16 cellular contexts compared by ENCODE assay signal in the genomic region with DNA sequence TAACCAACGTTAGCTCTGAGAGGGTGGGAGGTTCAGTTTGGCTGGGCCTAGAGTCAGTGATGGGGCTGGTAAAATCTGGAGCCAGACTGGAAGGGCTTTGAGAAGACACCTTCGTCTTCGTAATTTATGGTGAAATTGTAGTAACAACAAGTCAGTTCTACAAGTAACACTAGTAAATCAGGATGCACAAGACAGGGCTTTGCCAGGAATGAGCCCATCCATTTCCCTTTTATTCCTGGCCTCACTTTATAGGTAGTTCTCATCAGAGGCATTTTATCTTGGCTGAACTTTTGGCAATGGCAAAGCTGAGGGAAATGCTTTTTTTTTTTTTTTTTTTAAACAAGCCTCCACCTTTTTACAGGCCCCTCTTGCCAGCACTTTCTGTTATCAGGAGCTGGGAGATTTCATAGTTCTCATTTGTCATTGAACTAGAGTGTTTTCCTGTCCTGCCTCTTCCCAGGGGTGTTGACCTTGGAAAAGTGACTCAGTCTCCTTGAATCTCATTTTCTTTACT.
DNase-seq lines count a peak whose midpoint lies in the region; ATAC-seq and TF ChIP-seq lines count a peak whose summit lies in the region.
"Had no signal": no experiment of that assay in that cellular context is flagged by ENCODE, and none has a peak within 500 bp of the region (broad histone marks: within the 10 kb centered on the region; RNA-seq: fewer than 3 reads in every experiment).

No MANE protein-coding gene starts in this region.

- peaks cover 0 to 2% (median 1%) of the 10 kb centered on the region in 3 donors for H3K27me3 Mint-ChIP-seq in immature natural killer cell (ENCODE audit: low read depth in 3 of 3)
- H3K27me3 Mint-ChIP-seq: activated CD4-positive, alpha-beta T cell treated with anti-CD3 and anti-CD28 coated beads, Interleukin-2, amount 10 ng/mL, durations not matched to agents 7 days and 5 days had no signal

- no peaks in the 10 kb centered on the region for H3K4me1 Mint-ChIP-seq in immature natural killer cell
- H3K4me1 Mint-ChIP-seq: activated CD4-positive, alpha-beta T cell treated with anti-CD3 and anti-CD28 coated beads, Interleukin-2, amount 10 ng/mL, durations not matched to agents 7 days and 5 days had no signal

- H3K9me3 ChIP-seq in heart left ventricle (no peaks in the 10 kb centered on the region), mucosa of rectum (ENCODE audit: control insufficient read depth in 2 of 2, low read length in 2 of 2) (no peaks in the 10 kb centered on the region), transverse colon (no peaks in the 10 kb centered on the region)

- no peaks in the 10 kb centered on the region for H3K36me3 Mint-ChIP-seq in immature natural killer cell

- no peak for TF ChIP-seq EP300 in transverse colon (IDR thresholded peaks at IDR 0.05; ENCODE audit: low read depth)

- H3K9me3 Mint-ChIP-seq in immature natural killer cell = peaks cover 0 to 1% (median 0%) of the 10 kb centered on the region in 6 donors
- H3K9me3 Mint-ChIP-seq: activated CD4-positive, alpha-beta T cell treated with anti-CD3 and anti-CD28 coated beads, Interleukin-2, amount 10 ng/mL, durations not matched to agents 7 days and 5 days had no signal

- 32 to 49% (median 40%) methylated on average over 3 of the region's 3 CpGs for WGBS in heart left ventricle, 4 donors
- WGBS in transverse colon (ENCODE audit: low coverage in 1 of 2), 2 donors = 24 to 34% methylated on average over 3 of the region's 3 CpGs

- peak; percentile 68 for DNase-seq in amniotic epithelial cell (ENCODE audit: low read depth)
- peak in 3 of 5 donors; percentile 21 to 57 (median 27) for DNase-seq in heart left ventricle
- DNase-seq in transverse colon = no peak
- no peak for DNase-seq in 8988T
- no peak for DNase-seq in NCI-H1048 (lab: John Stamatoyannopoulos, UW)
- DNase-seq in immature natural killer cell = no peak
- DNase-seq: activated CD4-positive, alpha-beta T cell treated with anti-CD3 and anti-CD28 coated beads, Interleukin-2, amount 10 ng/mL, durations not matched to agents 7 days and 5 days; activated naive CD4-positive, alpha-beta T cell treated with anti-CD3 and anti-CD28 coated beads, Interleukin-2, amount 50 U/mL, for 16 hours; activated T-cell treated with anti-CD3 and anti-CD28 coated beads for 4 hours; foreskin keratinocyte; NCI-H146; NCI-H510A treated with DMSO at 0.1 percent for 48 hours; occipital lobe; OCI-M1; stimulated activated CD4-positive, alpha-beta T cell treated with anti-CD3 and anti-CD28 coated beads, Interleukin-15, amount 100 ng/mL, for 24 hours had no signal

- H3K27me3 ChIP-seq in heart left ventricle (no peaks in the 10 kb centered on the region), mucosa of rectum (ENCODE audit: control insufficient read depth in 2 of 2, insufficient read depth in 2 of 2, low read length in 2 of 2) (no peaks in the 10 kb centered on the region), transverse colon (no peaks in the 10 kb centered on the region)
- H3K27me3 ChIP-seq: foreskin keratinocyte had no signal

- H3K4me1 ChIP-seq in heart left ventricle (peaks cover 0 to 20% (median 11%) of the 10 kb centered on the region in 12 donors), mucosa of rectum (ENCODE audit: control insufficient read depth in 2 of 2, insufficient read depth in 2 of 2, low read length in 2 of 2) (peaks cover 20 to 64% of the 10 kb centered on the region in 2 donors), transverse colon (peaks cover 4 to 59% (median 39%) of the 10 kb centered on the region in 4 donors)
- H3K4me1 ChIP-seq: foreskin keratinocyte had no signal

- H3K4me3 ChIP-seq in heart left ventricle (no peak overlapping the region), mucosa of rectum (ENCODE audit: low read length in 2 of 2) (no peak overlapping the region), transverse colon (no peak overlapping the region)

- peak overlapping the region in 1 of 2 donors; percentile 8 for H3K9ac ChIP-seq in mucosa of rectum (ENCODE audit: low read depth in 1 of 2, low read length in 2 of 2)

- in situ Hi-C loops in transverse colon (cut with MboI; ENCODE audit: low pct_ligation_motif_present in 1 of 4, low pct_unique_long_range_greater_than_20kb in 1 of 4, low sequenced_read_pairs in 3 of 4) = no loop called here

- no peak overlapping the region for H3K27ac Mint-ChIP-seq in immature natural killer cell
- H3K27ac Mint-ChIP-seq: activated CD4-positive, alpha-beta T cell treated with anti-CD3 and anti-CD28 coated beads, Interleukin-2, amount 10 ng/mL, durations not matched to agents 7 days and 5 days had no signal

- H3K27ac ChIP-seq in heart left ventricle = peak overlapping the region; percentile 35 to 71 (median 65)
- peak overlapping the region; percentile 85 to 87 for H3K27ac ChIP-seq in mucosa of rectum (ENCODE audit: low read depth in 2 of 2, low read length in 2 of 2)
- peak overlapping the region; percentile 69 to 79 (median 74) for H3K27ac ChIP-seq in transverse colon
- H3K27ac ChIP-seq: foreskin keratinocyte had no signal

- intact Hi-C loops in heart left ventricle (cut with DNase I) = loop anchor here in 5 of 10 donors (2.0 to 10.0 kb wide), 4 partner anchors 37 to 108 kb away; no protein-coding TSS in a partner anchor
- intact Hi-C loops in transverse colon (cut with DNase I; ENCODE audit: low total_unique reads) = no loop called here

- H3K36me3 ChIP-seq in heart left ventricle = no peaks in the 10 kb centered on the region
- no peaks in the 10 kb centered on the region for H3K36me3 ChIP-seq in mucosa of rectum (ENCODE audit: control insufficient read depth in 2 of 2, insufficient read depth in 2 of 2, low read length in 2 of 2)
- H3K36me3 ChIP-seq in transverse colon = no peaks in the 10 kb centered on the region

- ATAC-seq in heart left ventricle = peak; percentile 83 to 96 (median 88)
- ATAC-seq: foreskin keratinocyte had no signal

- TF ChIP-seq CTCF in heart left ventricle (IDR thresholded peaks at IDR 0.05) = no peak
- no peak for TF ChIP-seq CTCF in transverse colon (IDR thresholded peaks at IDR 0.05)

- H3K4me3 Mint-ChIP-seq in immature natural killer cell = no peak overlapping the region
- H3K4me3 Mint-ChIP-seq: activated CD4-positive, alpha-beta T cell treated with anti-CD3 and anti-CD28 coated beads, Interleukin-2, amount 10 ng/mL, durations not matched to agents 7 days and 5 days had no signal

- TF ChIP-seq POLR2A in heart left ventricle (IDR thresholded peaks at IDR 0.05) (no peak), transverse colon (IDR thresholded peaks at IDR 0.05) (no peak)

Comparison
In these comparisons a context has a peak if more than half of its experiments do, and no peak if none do; other contexts are left out.
1. DNase-seq: peak in amniotic epithelial cell (single experiment) and heart left ventricle (3 of 5); none in transverse colon (single experiment), 8988T (single experiment), NCI-H1048 (single experiment) and immature natural killer cell (0 of 3).
2. Peak in every context shown above with its lines, with median percentiles within 50 percentile points of each other: H3K27ac ChIP-seq.